Comparison of ENCODE assay signal across 9 cellular contexts in the genomic region with DNA sequence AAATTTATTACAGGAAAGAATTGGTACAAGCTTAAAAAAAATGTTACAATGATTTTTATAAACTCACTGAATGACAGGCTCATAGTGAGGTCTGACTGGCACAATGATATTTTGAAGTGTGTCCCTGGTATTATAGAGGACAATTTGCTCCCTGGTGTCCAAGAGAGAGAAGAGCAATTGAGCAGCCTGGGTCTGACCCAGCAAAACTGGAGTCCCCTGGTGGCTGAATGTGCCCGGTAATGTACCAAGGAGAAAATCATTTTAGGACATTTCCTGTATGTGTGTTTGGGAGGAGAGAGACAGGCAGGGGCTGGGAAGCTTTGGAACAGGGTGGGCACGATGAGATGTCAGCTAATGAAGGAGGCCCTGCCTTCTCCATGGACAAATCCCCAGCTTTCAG.
A peak's percentile ranks its signal among the peaks of the same experiment; 100 is the strongest.
DNase-seq lines count a peak whose midpoint lies in the region; ATAC-seq and TF ChIP-seq lines count a peak whose summit lies in the region.
"Had no signal": no experiment of that assay in that cellular context is flagged by ENCODE, and none has a peak within 500 bp of the region (broad histone marks: within the 10 kb centered on the region; RNA-seq: fewer than 3 reads in every experiment).

No MANE protein-coding gene starts in this region.

- intact Hi-C loops in mammary epithelial cell (cut with micrococcal nuclease) = no loop called here

- in situ Hi-C loops in mammary epithelial cell (cut with MboI; ENCODE audit: low sequenced_read_pairs in 2 of 2) = loop anchor here in 1 of 2 donors (25.0 kb wide), 1 partner anchor 206 kb away; the partner anchor contains the start of gene APOL6

- H4K20me1 ChIP-seq in mammary epithelial cell (ENCODE audit: insufficient read depth, low read length) = no peaks in the 10 kb centered on the region

- H3K4me3 ChIP-seq in NB4 (ENCODE audit: low read depth, low read length) (no peak overlapping the region), mammary epithelial cell (replicated peaks in 1 of 3; ENCODE audit: insufficient read depth in 1 of 3, low read depth in 2 of 3, low read length in 3 of 3) (no peak overlapping the region), lung (no peak overlapping the region)

- H3K36me3 ChIP-seq in mammary epithelial cell (ENCODE audit: insufficient read depth, low read length) (no peaks in the 10 kb centered on the region), lung (ENCODE audit: control insufficient read depth in 2 of 2, insufficient read depth in 2 of 2, low read length in 2 of 2) (no peaks in the 10 kb centered on the region)

- no peak overlapping the region for H3K9ac ChIP-seq in mammary epithelial cell (ENCODE audit: insufficient read depth, low read length)

- TF ChIP-seq CTCF in NB4 (IDR thresholded peaks at IDR 0.05; ENCODE audit: low read depth, low read length) (peak; percentile 35), mammary epithelial cell (conservative IDR thresholded peaks at IDR 0.05 in 1 of 2, IDR thresholded peaks at IDR 0.05 in 1 of 2; ENCODE audit: extremely low read depth in 1 of 2, insufficient read depth in 1 of 2, low read depth in 1 of 2, low read length in 2 of 2) (peak; percentile 61 to 65), lung (IDR thresholded peaks at IDR 0.05; ENCODE audit: control extremely low read depth, extremely low read depth) (no peak)

- H3K79me2 ChIP-seq in mammary epithelial cell (ENCODE audit: insufficient read depth, low read length) = peaks cover 72% of the 10 kb centered on the region

- CTCF ChIA-PET in mammary epithelial cell (lab: Charles Lee; ENCODE audit: low non-redundant PET) = no interaction called here

- peaks cover 17% of the 10 kb centered on the region for H3K4me1 ChIP-seq in mammary epithelial cell (ENCODE audit: insufficient read depth, low read length)
- peaks cover 3 to 10% of the 10 kb centered on the region in 2 donors for H3K4me1 ChIP-seq in lung (ENCODE audit: control insufficient read depth in 2 of 2, insufficient read depth in 2 of 2, low read length in 2 of 2)

- peak; percentile 17 for ATAC-seq in lung (ENCODE audit: insufficient read depth, low FRiP score)
- ATAC-seq in HG02610 (IDR thresholded peaks at IDR 0.05; ENCODE audit: unreplicated experiment) = no peak
- no peak for ATAC-seq in HG03175 (IDR thresholded peaks at IDR 0.05; ENCODE audit: unreplicated experiment)
- no peak for ATAC-seq in HG02759 (IDR thresholded peaks at IDR 0.05; ENCODE audit: unreplicated experiment)

- H3K9me3 ChIP-seq in mammary epithelial cell (replicated peaks; ENCODE audit: insufficient read depth, low read length) (no peaks in the 10 kb centered on the region), lung (ENCODE audit: control insufficient read depth in 2 of 2, insufficient read depth in 1 of 2, low read length in 1 of 2) (no peaks in the 10 kb centered on the region)

- dilution Hi-C loops in mammary epithelial cell (cut with HindIII; ENCODE audit: low sequenced_read_pairs) = no loop called here

- H3K27me3 ChIP-seq in mammary epithelial cell (ENCODE audit: insufficient read depth, low read length) = no peaks in the 10 kb centered on the region
- H3K27me3 ChIP-seq in lung (ENCODE audit: control insufficient read depth, insufficient read depth) = no peaks in the 10 kb centered on the region

- H3K4me2 ChIP-seq in mammary epithelial cell (ENCODE audit: insufficient read depth, low read depth, low read length) = no peak overlapping the region

- no peak overlapping the region for H2AFZ ChIP-seq in mammary epithelial cell (ENCODE audit: low read depth, low read length)

- TF ChIP-seq POLR2A in NB4 (IDR thresholded peaks at IDR 0.05; ENCODE audit: extremely low read depth, insufficient read length) = no peak

- BruUV-seq in mammary epithelial cell (replicated peaks; lab: Mats Ljungman, UMichigan) = no TSS peak

- WGBS in mammary epithelial cell (ENCODE audit: low coverage, missing lambda C conversion rate) = 50% methylated on average over 2 of the region's 2 CpGs
- WGBS in lung, 2 donors = 23 to 26% methylated on average over 2 of the region's 2 CpGs

- H3K27ac ChIP-seq in mammary epithelial cell (ENCODE audit: insufficient read depth, low read depth, low read length) (no peak overlapping the region), lung (ENCODE audit: low read depth in 1 of 2, low read length in 1 of 2) (peak overlapping the region in 1 of 2 donors; percentile 33)

- peak; percentile 51 for DNase-seq in GM03348 (ENCODE audit: low spot score)
- DNase-seq in NB4 (ENCODE audit: low read depth) = peak; percentile 45
- peak; percentile 33 for DNase-seq in mammary epithelial cell
- DNase-seq in lung (ENCODE audit: low spot score) = peak; percentile 34
- no peak for DNase-seq in GM19240 (ENCODE audit: insufficient read length, low spot score)
- DNase-seq: natural killer cell had no signal
